Comparison of ENCODE assay signal across 26 cellular contexts in the genomic region with DNA sequence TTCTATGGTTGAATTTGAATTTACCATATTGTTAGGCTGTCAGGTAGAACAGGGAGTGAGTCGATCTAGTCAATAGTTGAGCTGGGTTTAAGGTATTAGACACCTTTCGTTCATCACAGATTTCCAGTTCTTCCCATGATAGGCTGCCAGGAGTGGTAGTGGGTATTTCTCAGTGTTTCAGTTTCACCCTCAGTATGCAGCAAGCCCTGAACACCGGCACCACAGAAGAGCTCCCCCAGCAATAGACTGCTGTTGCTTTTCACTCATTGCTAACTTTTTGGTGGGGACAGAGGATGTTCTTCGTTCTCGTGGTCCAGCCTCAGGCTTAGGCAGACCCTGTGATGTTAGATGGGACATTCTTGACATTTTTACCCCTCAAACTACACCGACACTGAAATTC.
"Had no signal": no experiment of that assay in that cellular context is flagged by ENCODE, and none has a peak within 500 bp of the region (broad histone marks: within the 10 kb centered on the region; RNA-seq: fewer than 3 reads in every experiment).

No MANE protein-coding gene starts in this region.

- ATAC-seq: stimulated activated effector memory CD8-positive, alpha-beta T cell treated with anti-CD3 and anti-CD28 coated beads, Interleukin-12 subunit alpha, Interleukin-12 subunit beta, amount 100 ng/mL, for 72 hours; stimulated activated memory B cell treated with anti-CD40 and anti-IgM and Interleukin-4, amounts not matched to agents 10 μg/mL and 1 μg/mL and 100 μg/mL, for 72 hours; stimulated activated naive B cell treated with anti-CD40 and anti-IgM and Interleukin-4, amounts not matched to agents 10 μg/mL and 1 μg/mL and 100 μg/mL, for 72 hours; stimulated activated naive CD8-positive, alpha-beta T cell treated with anti-CD3 and anti-CD28 coated beads, Interleukin-15, amount 100 ng/mL, for 72 hours; stimulated activated naive CD8-positive, alpha-beta T cell treated with anti-CD3 and anti-CD28 coated beads, Interleukin-15, Interleukin-2, amounts not matched to agents 100 U/mL and 50 U/mL, for 24 hours; upper lobe of right lung had no signal

- DNase-seq: stimulated activated CD4-positive, alpha-beta T cell treated with anti-CD3 and anti-CD28 coated beads, Interleukin-2, amount 100 ng/mL, for 48 hours; stimulated activated CD4-positive, alpha-beta T cell treated with anti-CD3 and anti-CD28 coated beads, Interleukin-4, amount 100 ng/mL, for 1 hour; stimulated activated CD4-positive, alpha-beta T cell treated with anti-CD3 and anti-CD28 coated beads, Interleukin-4, amount 100 ng/mL, for 24 hours; stimulated activated CD4-positive, alpha-beta T cell treated with anti-CD3 and anti-CD28 coated beads, Interleukin-4, amount 100 ng/mL, for 4 hours; stimulated activated CD8-positive, alpha-beta memory T cell treated with anti-CD3 and anti-CD28 coated beads, Interleukin-4, amount 100 ng/mL, for 48 hours; stimulated activated naive B cell treated with anti-CD40 and anti-IgM and Interleukin-4, amounts not matched to agents 10 μg/mL and 1 μg/mL and 100 μg/mL, for 72 hours; stimulated activated naive CD4-positive, alpha-beta T cell; stimulated activated naive CD4-positive, alpha-beta T cell treated with Interleukin-2 at 50 U/mL for 16 hours; stimulated activated naive CD8-positive, alpha-beta T cell treated with anti-CD3 and anti-CD28 coated beads, Interleukin-15, amount 100 ng/mL, for 72 hours; stimulated activated naive CD8-positive, alpha-beta T cell treated with anti-CD3 and anti-CD28 coated beads, Interleukin-15, Interleukin-2, amounts not matched to agents 100 U/mL and 50 U/mL, for 24 hours; stomach; substantia nigra; testis; thyroid gland; tibial artery; transverse colon; trophoblast cell; upper lobe of left lung; upper lobe of right lung; uterus had no signal

- H3K27me3 ChIP-seq: suprapubic skin, testis, thyroid gland, tibial artery, tibial nerve, upper lobe of left lung, uterus, vagina had no signal

- H3K4me1 ChIP-seq: stomach, suprapubic skin, testis, thyroid gland, tibial artery, tibial nerve, transverse colon, upper lobe of left lung, upper lobe of right lung, uterus, vagina had no signal

- H3K9me3 ChIP-seq: stomach, suprapubic skin, testis, thoracic aorta, thyroid gland, tibial artery, tibial nerve, transverse colon, upper lobe of left lung, upper lobe of right lung, uterus, vagina had no signal

- H3K27ac ChIP-seq: stomach, suprapubic skin, testis, thoracic aorta, thyroid gland, tibial artery, tibial nerve, transverse colon, upper lobe of left lung, upper lobe of right lung, uterus, vagina had no signal

- H3K36me3 ChIP-seq: stomach, suprapubic skin, thoracic aorta, thyroid gland, tibial artery, tibial nerve, transverse colon, upper lobe of left lung, upper lobe of right lung, uterus, vagina had no signal

- H3K4me3 ChIP-seq: stomach, suprapubic skin, testis, thoracic aorta, thyroid gland, tibial artery, tibial nerve, transverse colon, upper lobe of left lung, upper lobe of right lung, uterus, vagina had no signal
